ENCODE assay signal across 24 cellular contexts in genomic region chr5:17891881-17892280, GRCh38.
DNase-seq lines count a peak whose midpoint lies in the region; ATAC-seq, FAIRE-seq and TF ChIP-seq lines count a peak whose summit lies in the region.
"Had no signal": no experiment of that assay in that cellular context is flagged by ENCODE, and none has a peak within 500 bp of the region (broad histone marks: within the 10 kb centered on the region; RNA-seq: fewer than 3 reads in every experiment).

No MANE protein-coding gene starts in this region.

- H4K20me1 ChIP-seq in H1 (replicated peaks in 1 of 2; ENCODE audit: control insufficient read depth in 1 of 2, insufficient read depth in 2 of 2, low read length in 2 of 2): no peaks in the 10 kb centered on the region
- H4K20me1 ChIP-seq: BLaER1 treated with 17β-estradiol and CSF1 and Interleukin-3, amounts not matched to agents 10 nM and 100 nM had no signal

- H2BK120ac ChIP-seq in H1 (replicated peaks; ENCODE audit: low read depth, low read length) (no peak overlapping the region), mesendoderm (ENCODE audit: low read depth, low read length) (no peak overlapping the region)

- H3K23me2 ChIP-seq in H1 (ENCODE audit: low read depth, low read length): no peaks in the 10 kb centered on the region

- H2BK5ac ChIP-seq in H1 (ENCODE audit: low read depth, low read length): no peak overlapping the region
- H2BK5ac ChIP-seq in mesendoderm (ENCODE audit: low read length): no peak overlapping the region

- CTCF ChIA-PET in H1 (lab: Charles Lee; ENCODE audit: partially characterized antibody): no interaction called here

- H3K23ac ChIP-seq in H1 (ENCODE audit: insufficient read length): no peak overlapping the region
- no peak overlapping the region for H3K23ac ChIP-seq in mesendoderm (ENCODE audit: low read length)

- no peaks in the 10 kb centered on the region for H3K36me3 Mint-ChIP-seq in activated naive CD4-positive, alpha-beta T cell treated with anti-CD3 and anti-CD28 coated beads, Interleukin-2, amount 50 U/mL, for 72 hours
- H3K36me3 Mint-ChIP-seq: CD14-positive monocyte; CD8-positive, alpha-beta memory T cell had no signal

- peak; percentile 51 for ATAC-seq in esophagus mucosa
- no peak for ATAC-seq in activated naive CD4-positive, alpha-beta T cell treated with anti-CD3 and anti-CD28 coated beads, Interleukin-2, amount 50 U/mL, for 72 hours
- ATAC-seq: A549 had no signal

- no peak overlapping the region for H4K91ac ChIP-seq in H1 (replicated peaks; ENCODE audit: insufficient read length, low read length)

- POLR2A ChIA-PET in H1 (lab: Charles Lee; ENCODE audit: partially characterized antibody): no interaction called here

- no peak overlapping the region for H4K8ac ChIP-seq in H1 (ENCODE audit: extremely low read depth, insufficient read depth, low read length)
- H4K8ac ChIP-seq in mesendoderm (ENCODE audit: low read depth, low read length): no peak overlapping the region

- no peaks in the 10 kb centered on the region for H3K4me1 ChIP-seq in H1 (replicated peaks in 1 of 4; ENCODE audit: control insufficient read depth in 3 of 4, insufficient read depth in 4 of 4, low read length in 3 of 4)
- H3K4me1 ChIP-seq in mesendoderm (ENCODE audit: control insufficient read depth, low read depth, low read length): no peaks in the 10 kb centered on the region
- H3K4me1 ChIP-seq: BE2C, HAP-1 had no signal

- no peaks in the 10 kb centered on the region for H3K36me3 ChIP-seq in H1 (ENCODE audit: control insufficient read depth in 2 of 4, insufficient read depth in 4 of 4, low read length in 3 of 4)
- H3K36me3 ChIP-seq in mesendoderm (ENCODE audit: control insufficient read depth, insufficient read depth, low read length): no peaks in the 10 kb centered on the region
- H3K36me3 ChIP-seq: BE2C; BLaER1 treated with 17β-estradiol and CSF1 and Interleukin-3, amounts not matched to agents 10 nM and 100 nM; HAP-1 had no signal

- H3K27ac Mint-ChIP-seq in activated naive CD4-positive, alpha-beta T cell treated with anti-CD3 and anti-CD28 coated beads, Interleukin-2, amount 50 U/mL, for 72 hours: no peak overlapping the region
- H3K27ac Mint-ChIP-seq: CD14-positive monocyte; CD4-positive, alpha-beta T cell; CD8-positive, alpha-beta memory T cell; HFFc6 had no signal

- no peaks in the 10 kb centered on the region for H3K9me3 ChIP-seq in H1 (ENCODE audit: insufficient read depth in 2 of 2, low read depth in 1 of 2, low read length in 1 of 2)
- H3K9me3 ChIP-seq: A549; BE2C; BLaER1 treated with 17β-estradiol and CSF1 and Interleukin-3, amounts not matched to agents 10 nM and 100 nM; HAP-1 had no signal

- H3K56ac ChIP-seq in H1 (replicated peaks; ENCODE audit: insufficient read length, low read depth, low read length): no peak overlapping the region
- H3K56ac ChIP-seq in mesendoderm (ENCODE audit: low read length): no peak overlapping the region

- H3K18ac ChIP-seq in H1 (ENCODE audit: extremely low read depth, low read length) (no peak overlapping the region), mesendoderm (ENCODE audit: low read length) (no peak overlapping the region)

- no peak for TF ChIP-seq RAD21 in H1 (IDR thresholded peaks at IDR 0.05 in 1 of 2, conservative IDR thresholded peaks at IDR 0.05 in 1 of 2; ENCODE audit: low read depth in 2 of 2, low read length in 2 of 2)

- H3K27me3 ChIP-seq in H1 (replicated peaks in 1 of 4; ENCODE audit: control insufficient read depth in 3 of 4, extremely low read depth in 1 of 4, insufficient read depth in 3 of 4, low read length in 3 of 4) (no peaks in the 10 kb centered on the region), mesendoderm (ENCODE audit: insufficient read depth, low read length, poor library complexity) (no peaks in the 10 kb centered on the region)
- H3K27me3 ChIP-seq: BE2C; BLaER1 treated with 17β-estradiol and CSF1 and Interleukin-3, amounts not matched to agents 10 nM and 100 nM had no signal

- H3K14ac ChIP-seq in H1 (ENCODE audit: insufficient read length): no peak overlapping the region

- H3K9ac ChIP-seq in H1 (replicated peaks in 1 of 4; ENCODE audit: extremely low read depth in 1 of 4, low read depth in 3 of 4, low read length in 3 of 4): no peak overlapping the region
- H3K9ac ChIP-seq in mesendoderm (ENCODE audit: low read length): no peak overlapping the region
- H3K9ac ChIP-seq: BLaER1 treated with 17β-estradiol and CSF1 and Interleukin-3, amounts not matched to agents 10 nM and 100 nM; GM23248 had no signal

- H3K9me3 Mint-ChIP-seq in activated naive CD4-positive, alpha-beta T cell treated with anti-CD3 and anti-CD28 coated beads, Interleukin-2, amount 50 U/mL, for 72 hours: peaks cover 15 to 19% of the 10 kb centered on the region in 2 donors

- no peak overlapping the region for H3K4me3 ChIP-seq in H1 (ENCODE audit: extremely low read depth in 1 of 4, insufficient read depth in 2 of 4, low read depth in 3 of 4, low read length in 4 of 4)
- no peak overlapping the region for H3K4me3 ChIP-seq in mesendoderm (ENCODE audit: low read length)
- H3K4me3 ChIP-seq: A549; BLaER1 treated with 17β-estradiol and CSF1 and Interleukin-3, amounts not matched to agents 10 nM and 100 nM; GM23248; HAP-1 had no signal

- no peak for TF ChIP-seq POLR2A in H1 (IDR thresholded peaks at IDR 0.05; ENCODE audit: control extremely low read depth in 1 of 2, low read depth in 2 of 2, low read length in 2 of 2)
- TF ChIP-seq POLR2A in H54 (IDR thresholded peaks at IDR 0.05; ENCODE audit: low read depth, low read length): no peak

- 0 out of 2 replicates have a peak overlapping the region, but pooled peaks have one; percentile 5 for H2AFZ ChIP-seq in H1 (ENCODE audit: low read length)
- H2AFZ ChIP-seq: GM23248 had no signal

- TF ChIP-seq CTCF in H1 (IDR thresholded peaks at IDR 0.05; ENCODE audit: control extremely low read depth in 1 of 3, insufficient read depth in 1 of 3, low read depth in 1 of 3, low read length in 3 of 3): no peak

- H2BK12ac ChIP-seq in H1 (ENCODE audit: low read depth, low read length): no peak overlapping the region

- H2AK5ac ChIP-seq in H1 (ENCODE audit: low read depth, low read length): no peak overlapping the region
- no peak overlapping the region for H2AK5ac ChIP-seq in mesendoderm (ENCODE audit: low read length)

- no peak overlapping the region for H4K5ac ChIP-seq in H1 (ENCODE audit: insufficient read length, low read depth, low read length)
- H4K5ac ChIP-seq in mesendoderm (ENCODE audit: low read length): no peak overlapping the region

- no peaks in the 10 kb centered on the region for H3K79me2 ChIP-seq in H1 (ENCODE audit: control insufficient read depth in 1 of 2, insufficient read depth in 2 of 2, low read length in 2 of 2)
- H3K79me2 ChIP-seq in mesendoderm (ENCODE audit: control insufficient read depth, insufficient read depth, low read length): no peaks in the 10 kb centered on the region

- WGBS in H1 (ENCODE audit: extremely low coverage in 1 of 2, insufficient coverage in 1 of 2, insufficient read length in 1 of 2, insufficient replicate concordance in 2 of 2, low coverage in 1 of 2, low lambda C conversion rate in 2 of 2, missing lambda C conversion rate in 1 of 2), 2 experiments: 76% methylated on average over 6 of the region's 6 CpGs; no CpG with 5 or more reads in 1 of the 2 experiments
- no CpG with 5 or more reads among the region's 6 CpGs for WGBS in mesendoderm (ENCODE audit: extremely low coverage, insufficient coverage, low lambda C conversion rate)

- H3K27ac ChIP-seq in H1 (ENCODE audit: low read depth, low read length) (no peak overlapping the region), mesendoderm (ENCODE audit: low read depth, low read length) (no peak overlapping the region)
- H3K27ac ChIP-seq: A549; BLaER1 treated with 17β-estradiol and CSF1 and Interleukin-3, amounts not matched to agents 10 nM and 100 nM; GM23248 had no signal

- peak; percentile 86 for FAIRE-seq in HTR-8/SVneo (lab: Jason Lieb, UNC)
- no peak for FAIRE-seq in H1 (lab: Jason Lieb, UNC)
- no peak for FAIRE-seq in H54 (lab: Jason Lieb, UNC)
- FAIRE-seq: A549, D721Med, GM12892 had no signal

- H3K4me2 ChIP-seq in H1 (ENCODE audit: insufficient read depth in 1 of 2, low read depth in 2 of 2, low read length in 2 of 2) (no peak overlapping the region), mesendoderm (ENCODE audit: low read length) (no peak overlapping the region)
- H3K4me2 ChIP-seq: A549; BLaER1 treated with 17β-estradiol and CSF1 and Interleukin-3, amounts not matched to agents 10 nM and 100 nM had no signal

- H2BK15ac ChIP-seq in H1 (ENCODE audit: low read length) (no peak overlapping the region), mesendoderm (replicated peaks; ENCODE audit: low read depth) (no peak overlapping the region)

- no peaks in the 10 kb centered on the region for H3K79me1 ChIP-seq in H1 (ENCODE audit: low read depth, low read length)
- H3K79me1 ChIP-seq in mesendoderm (ENCODE audit: low read length): no peaks in the 10 kb centered on the region

- H2BK20ac ChIP-seq in H1 (ENCODE audit: low read length): no peak overlapping the region

- H3K4ac ChIP-seq in H1 (replicated peaks; ENCODE audit: insufficient read length, low read depth, low read length) (no peak overlapping the region), mesendoderm (ENCODE audit: low read depth, low read length) (no peak overlapping the region)

- TF ChIP-seq EP300 in H1 (IDR thresholded peaks at IDR 0.05; ENCODE audit: borderline replicate concordance in 1 of 2, low read depth in 2 of 2, low read length in 2 of 2): no peak

- DNase-seq in HTR-8/SVneo (ENCODE audit: insufficient read length, low spot score) (no peak), H1 (ENCODE audit: low read depth in 1 of 2, low spot score in 2 of 2) (no peak), mesendoderm (peak; percentile 88), H54 (ENCODE audit: insufficient read length, low spot score) (no peak), OCI-M2 (lab: John Stamatoyannopoulos, UW; ENCODE audit: unreplicated experiment) (no peak)
- no peak for DNase-seq in activated naive CD4-positive, alpha-beta T cell treated with anti-CD3 and anti-CD28 coated beads, Interleukin-2, amount 50 U/mL, for 72 hours (ENCODE audit: low spot score in 2 of 2)
- DNase-seq: 8988T; ACHN; AML-193; BE2C; CD4-positive, alpha-beta T cell; CD8-positive, alpha-beta memory T cell; DMS 273 treated with DMSO at 0.1 percent for 48 hours; DMS79 treated with DMSO at 0.1 percent for 48 hours; GF-D8; GM23248; HFFc6 had no signal

TF ChIP-seq in H1, 55 proteins besides CTCF, POLR2A, EP300 and RAD21 (continues in another document):
- no peak for TF ChIP-seq CBX5 (IDR thresholded peaks at IDR 0.05; ENCODE audit: low read depth, low read length)
- TF ChIP-seq GTF2F1 (IDR thresholded peaks at IDR 0.05; ENCODE audit: borderline replicate concordance, low read depth, low read length): no peak
- no peak for TF ChIP-seq ZNF274 (IDR thresholded peaks at IDR 0.05; ENCODE audit: borderline replicate concordance, extremely low read depth, low read length)
- no peak for TF ChIP-seq USF2 (IDR thresholded peaks at IDR 0.05; ENCODE audit: low read length)
